8 cellular contexts compared by ENCODE assay signal in the genomic region with DNA sequence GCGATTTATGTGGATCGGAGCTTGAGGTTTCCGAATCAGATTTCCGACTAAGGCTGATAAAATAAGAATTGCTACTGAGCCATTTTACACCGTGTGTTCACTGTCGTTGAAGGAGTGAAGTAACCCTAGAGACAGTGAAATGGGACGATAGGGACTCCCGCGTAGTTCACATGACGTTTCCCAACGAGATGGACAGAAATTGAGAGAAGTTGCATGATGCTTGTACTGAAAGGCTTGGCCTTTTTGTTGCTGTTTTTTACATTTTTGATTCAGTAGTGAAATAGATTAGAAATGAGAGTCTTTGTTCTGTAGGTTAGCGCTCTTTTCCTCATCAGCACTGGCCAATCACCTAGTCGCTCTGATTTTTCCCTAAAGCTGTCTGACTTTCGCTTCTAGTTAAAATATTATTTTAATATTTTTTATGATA. TPM values are rescaled to one million over a fixed set of nuclear protein-coding genes. Genes with fewer than 3 reads are reported as not detected.
DNase-seq lines count a peak whose midpoint lies in the region; ATAC-seq and TF ChIP-seq lines count a peak whose summit lies in the region.

No MANE protein-coding gene starts in this region.

- TF ChIP-seq CTCF in fibroblast of pulmonary artery (IDR thresholded peaks at IDR 0.05; ENCODE audit: low read length, missing control alignments) (no peak), gastrocnemius medialis (IDR thresholded peaks at IDR 0.05 in 4 of 5, conservative IDR thresholded peaks at IDR 0.05 in 1 of 5) (no peak)

- DNase-seq in H7 = no peak
- DNase-seq in fibroblast of pulmonary artery (ENCODE audit: low read depth) = no peak
- no peak for DNase-seq in gastrocnemius medialis
- no peak for DNase-seq in mesenteric fat pad (ENCODE audit: low spot score)
- DNase-seq in NCI-H1092 (lab: John Stamatoyannopoulos, UW) = no peak
- DNase-seq in nucleus accumbens (lab: John Stamatoyannopoulos, UW) = no peak

- ATAC-seq in SK-N-SH treated with all-trans-retinoic acid at 6 μM for 48 hours (peak; percentile 5; the same call in 2 of the 3 replicates), gastrocnemius medialis (no peak), HG03045 (IDR thresholded peaks at IDR 0.05; ENCODE audit: unreplicated experiment) (no peak)

- H3K4me1 ChIP-seq in gastrocnemius medialis = peaks cover 31 to 44% of the 10 kb centered on the region in 2 donors

- in situ Hi-C loops in gastrocnemius medialis (cut with MboI; ENCODE audit: low sequenced_read_pairs in 4 of 4) = no loop called here

- H3K4me3 ChIP-seq in H7 (ENCODE audit: insufficient read depth, low read depth, low read length) (peak overlapping the region; percentile 100), fibroblast of pulmonary artery (replicated peaks; ENCODE audit: low read depth, low read length) (peak overlapping the region; percentile 99), gastrocnemius medialis (peak overlapping the region; percentile 84 to 96 (median 90))

- intact Hi-C loops in gastrocnemius medialis (cut with DNase I; ENCODE audit: low total_unique reads) = loop anchor here (2.0 kb wide), 1 partner anchor 94 kb away; the partner anchor contains the start of gene KPNA6

- H3K36me3 ChIP-seq in H7 (replicated peaks; ENCODE audit: control insufficient read depth, insufficient read depth, low read length) = peaks cover 2% of the 10 kb centered on the region
- H3K36me3 ChIP-seq in gastrocnemius medialis = no peaks in the 10 kb centered on the region

- H3K9me3 ChIP-seq in gastrocnemius medialis = no peaks in the 10 kb centered on the region

- no peak for TF ChIP-seq POLR2A in gastrocnemius medialis (IDR thresholded peaks at IDR 0.05)

- H3K27ac ChIP-seq in gastrocnemius medialis = peak overlapping the region; percentile 96 to 99 (median 98)

- H3K27me3 ChIP-seq in H7 (ENCODE audit: control insufficient read depth, insufficient read depth, low read length) (no peaks in the 10 kb centered on the region; the same call in 1 of the 2 replicates), gastrocnemius medialis (no peaks in the 10 kb centered on the region)

TF ChIP-seq in SK-N-SH treated with all-trans-retinoic acid at 6 μM for 48 hours, 23 proteins besides CTCF, POLR2A, EP300 and RAD21:
- TF ChIP-seq ZNF70 (CRISPR knock-in tag; IDR thresholded peaks at IDR 0.05) = no peak
- TF ChIP-seq TSHZ2 (CRISPR knock-in tag; IDR thresholded peaks at IDR 0.05) = no peak
- TF ChIP-seq, protein P1, sequence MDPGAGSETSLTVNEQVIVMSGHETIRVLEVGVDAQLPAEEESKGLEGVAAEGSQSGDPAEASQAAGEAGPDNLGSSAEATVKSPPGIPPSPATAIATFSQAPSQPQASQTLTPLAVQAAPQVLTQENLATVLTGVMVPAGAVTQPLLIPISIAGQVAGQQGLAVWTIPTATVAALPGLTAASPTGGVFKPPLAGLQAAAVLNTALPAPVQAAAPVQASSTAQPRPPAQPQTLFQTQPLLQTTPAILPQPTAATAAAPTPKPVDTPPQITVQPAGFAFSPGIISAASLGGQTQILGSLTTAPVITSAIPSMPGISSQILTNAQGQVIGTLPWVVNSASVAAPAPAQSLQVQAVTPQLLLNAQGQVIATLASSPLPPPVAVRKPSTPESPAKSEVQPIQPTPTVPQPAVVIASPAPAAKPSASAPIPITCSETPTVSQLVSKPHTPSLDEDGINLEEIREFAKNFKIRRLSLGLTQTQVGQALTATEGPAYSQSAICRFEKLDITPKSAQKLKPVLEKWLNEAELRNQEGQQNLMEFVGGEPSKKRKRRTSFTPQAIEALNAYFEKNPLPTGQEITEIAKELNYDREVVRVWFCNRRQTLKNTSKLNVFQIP (CRISPR knock-in tag; IDR thresholded peaks at IDR 0.05; ENCODE audit: borderline replicate concordance, low read depth) = no peak
- TF ChIP-seq ESRRG (CRISPR knock-in tag; IDR thresholded peaks at IDR 0.05) = no peak
- no peak for TF ChIP-seq ZC3H10 (CRISPR knock-in tag; IDR thresholded peaks at IDR 0.05)
- no peak for TF ChIP-seq GLIS3 (CRISPR knock-in tag; IDR thresholded peaks at IDR 0.05)
- TF ChIP-seq CSRNP3 (CRISPR knock-in tag; IDR thresholded peaks at IDR 0.05) = no peak
- no peak for TF ChIP-seq RARB (CRISPR knock-in tag; IDR thresholded peaks at IDR 0.05)

RNA-seq across cellular contexts. Expression of gene KHDRBS1, which starts 1.3 kb away (rescaled TPM):
- total RNA-seq in H7 (2014; rRNA removed; shearing (Covaris generic)) = 84.7 and 108 TPM in 2 replicates
- total RNA-seq in gastrocnemius medialis (10 to 100 TPM; 19.9 to 50.3 (median 34.6) TPM), mesenteric fat pad (80.1 TPM)

RNA-seq across cellular contexts. Expression of gene TMEM39B, which starts 57.8 kb away (rescaled TPM):
- total RNA-seq in H7 (2014; rRNA removed; shearing (Covaris generic)) = 11.1 and 14.3 TPM in 2 replicates
- total RNA-seq in gastrocnemius medialis = 10 to 100 TPM in 2 of 4 donors, 1 to 10 TPM in 2; 2.5 to 11.1 (median 6.7) TPM
- total RNA-seq in mesenteric fat pad = 15.6 TPM
